ENCODE assay signal across 14 cellular contexts in the genomic region with DNA sequence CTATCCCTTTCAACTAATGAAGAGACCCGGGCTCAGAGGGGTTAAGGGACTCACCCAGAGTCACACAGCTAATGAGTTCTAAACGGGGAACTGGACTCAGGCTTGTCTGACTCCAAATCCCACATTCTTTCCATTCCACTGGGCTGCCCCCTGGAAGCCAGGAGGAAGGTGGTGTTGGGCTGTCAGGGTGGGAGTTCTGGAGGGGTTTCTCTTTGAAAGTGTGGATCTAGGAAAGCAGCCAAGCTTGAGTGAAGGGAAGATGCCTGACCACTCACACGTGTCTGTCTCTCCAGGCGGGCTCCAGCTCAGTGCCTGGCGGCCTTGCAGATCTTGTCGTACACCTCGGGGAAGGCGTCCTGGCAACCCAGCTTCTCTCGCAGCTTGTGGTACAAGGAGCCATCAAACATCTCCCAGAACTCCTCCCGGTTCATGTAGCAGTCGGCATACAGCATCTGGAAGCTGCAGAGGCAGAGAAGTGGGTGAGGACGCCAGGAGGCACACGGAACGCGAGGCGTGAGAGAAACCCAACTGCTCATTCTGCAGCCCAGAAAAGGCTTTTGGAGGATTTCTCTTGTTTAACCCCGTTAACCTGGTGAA.
"Had no signal": no experiment of that assay in that cellular context is flagged by ENCODE, and none has a peak within 500 bp of the region (broad histone marks: within the 10 kb centered on the region; RNA-seq: fewer than 3 reads in every experiment).

No MANE protein-coding gene starts in this region.

- H2AFZ ChIP-seq: parathyroid adenoma had no signal

- H3K79me2 ChIP-seq: parathyroid adenoma had no signal

- ATAC-seq: activated CD4-positive, alpha-beta T cell treated with anti-CD3 and anti-CD28 coated beads for 36 hours; activated CD8-positive, alpha-beta T cell treated with anti-CD3 and anti-CD28 coated beads, Interleukin-2, amount 10 ng/mL, durations not matched to agents 7 days and 5 days; foreskin keratinocyte; left cardiac atrium; lower lobe of right lung; stimulated activated memory B cell treated with anti-CD40 and anti-IgM and Interleukin-4, amounts not matched to agents 10 μg/mL and 1 μg/mL and 100 μg/mL, for 72 hours had no signal

- H3K27ac ChIP-seq: foreskin keratinocyte, parathyroid adenoma had no signal

- H3K4me1 ChIP-seq: foreskin keratinocyte, lower lobe of right lung had no signal

- H3K27me3 ChIP-seq: adrenal gland, foreskin keratinocyte, tibial artery had no signal

- H3K9ac ChIP-seq: parathyroid adenoma had no signal

- H3K4me3 ChIP-seq: adrenal gland, coronary artery, lower lobe of right lung, tibial artery had no signal

- H3K9me3 ChIP-seq: adrenal gland, lower lobe of right lung, tibial artery had no signal

- DNase-seq: activated CD4-positive, alpha-beta T cell treated with anti-CD3 and anti-CD28 coated beads for 36 hours; activated CD8-positive, alpha-beta T cell treated with anti-CD3 and anti-CD28 coated beads, Interleukin-2, amount 10 ng/mL, durations not matched to agents 7 days and 5 days; activated naive CD4-positive, alpha-beta T cell; effector CD4-positive, alpha-beta T cell; foreskin keratinocyte; left cardiac atrium; lower lobe of right lung; midbrain; stimulated activated CD4-positive, alpha-beta T cell treated with anti-CD3 and anti-CD28 coated beads, Interleukin-2, amount 100 ng/mL, for 48 hours had no signal
